ENCODE assay signal across 1 cellular context in the genomic region with DNA sequence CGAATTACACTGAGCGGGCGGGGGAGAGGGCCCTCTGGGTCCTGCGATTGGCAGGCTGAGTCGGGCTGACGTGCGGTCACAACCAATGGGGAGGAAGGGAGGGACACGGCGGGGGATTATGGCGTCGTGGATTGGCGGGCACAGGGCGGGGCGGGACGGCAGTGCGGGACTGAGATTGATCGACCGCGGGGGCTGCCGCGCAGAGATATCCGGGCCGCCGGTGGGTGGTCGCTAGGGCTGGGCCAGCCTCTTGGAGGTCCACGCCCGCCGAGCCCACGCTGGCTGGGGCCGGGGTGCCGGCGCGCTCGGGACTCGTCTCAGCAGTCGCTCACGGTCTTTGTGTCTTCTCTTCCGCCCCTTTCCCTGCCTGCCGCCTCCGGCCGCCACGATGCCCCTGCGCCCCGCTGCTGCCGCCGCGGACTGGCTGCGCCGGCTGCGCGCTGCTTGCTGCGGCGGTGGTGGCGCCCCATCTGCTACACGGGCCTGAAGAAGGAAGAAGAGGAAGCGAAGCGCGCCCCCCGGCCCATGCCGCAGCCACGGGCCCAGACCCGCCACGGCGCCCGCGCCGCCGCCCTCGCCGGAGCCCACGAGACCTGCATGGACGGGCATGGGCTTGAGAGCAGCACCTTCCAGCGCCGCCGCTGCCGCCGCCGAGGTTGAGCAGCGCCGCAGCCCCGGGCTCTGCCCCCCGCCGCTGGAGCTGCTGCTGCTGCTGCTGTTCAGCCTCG.
TF ChIP-seq lines count a peak whose summit lies in the region.

RGMB (plus strand) TSS at position 200 of the 728 bp plus-strand sequence; CDS start at position 608, 408 bp downstream.

TF ChIP-seq in HEK293, 187 proteins besides CTCF, POLR2A, EP300 and RAD21 (continued from another document and continues in another):
- peak; percentile 2; the same call in 1 of the 2 replicates for TF ChIP-seq ZFP69B (tag by site-specific recombination; IDR thresholded peaks at IDR 0.05)
- no peak; the same call in 1 of the 2 replicates for TF ChIP-seq ZBTB21 (tag by site-specific recombination; IDR thresholded peaks at IDR 0.05)
- no peak for TF ChIP-seq ZNF423 (tag by site-specific recombination; IDR thresholded peaks at IDR 0.05)
- no peak for TF ChIP-seq ZNF518A (tag by site-specific recombination; conservative IDR thresholded peaks at IDR 0.05; ENCODE audit: low read depth)
- 0 out of 2 replicates have a peak, but pooled peaks have one; percentile 8 for TF ChIP-seq ZBTB44 (tag by site-specific recombination; IDR thresholded peaks at IDR 0.05)
- TF ChIP-seq KLF10 (tag by site-specific recombination; IDR thresholded peaks at IDR 0.05): no peak
- no peak for TF ChIP-seq ZNF623 (tag by site-specific recombination; IDR thresholded peaks at IDR 0.05)
- TF ChIP-seq ZNF785 (tag by site-specific recombination; IDR thresholded peaks at IDR 0.05): no peak
- no peak for TF ChIP-seq ZNF449 (tag by site-specific recombination; IDR thresholded peaks at IDR 0.05)
- no peak for TF ChIP-seq ZNF747 (tag by site-specific recombination; IDR thresholded peaks at IDR 0.05)
- no peak for TF ChIP-seq ZNF16 (tag by site-specific recombination; IDR thresholded peaks at IDR 0.05; ENCODE audit: low read depth)
- TF ChIP-seq ZNF48 (tag by site-specific recombination; IDR thresholded peaks at IDR 0.05): no peak
- no peak for TF ChIP-seq ZNF37A (tag by site-specific recombination; IDR thresholded peaks at IDR 0.05)
- TF ChIP-seq ZIC2 (tag by site-specific recombination; IDR thresholded peaks at IDR 0.05): peak; percentile 74
- TF ChIP-seq ZNF169 (tag by site-specific recombination; IDR thresholded peaks at IDR 0.05): no peak
- TF ChIP-seq KLF16 (tag by site-specific recombination; IDR thresholded peaks at IDR 0.05): no peak
- TF ChIP-seq TRIM28 (IDR thresholded peaks at IDR 0.05; ENCODE audit: borderline replicate concordance, low read length): no peak
- no peak for TF ChIP-seq ZNF10 (tag by site-specific recombination; IDR thresholded peaks at IDR 0.05)
- TF ChIP-seq ZNF404 (tag by site-specific recombination; IDR thresholded peaks at IDR 0.05): no peak
- TF ChIP-seq, protein P1, sequence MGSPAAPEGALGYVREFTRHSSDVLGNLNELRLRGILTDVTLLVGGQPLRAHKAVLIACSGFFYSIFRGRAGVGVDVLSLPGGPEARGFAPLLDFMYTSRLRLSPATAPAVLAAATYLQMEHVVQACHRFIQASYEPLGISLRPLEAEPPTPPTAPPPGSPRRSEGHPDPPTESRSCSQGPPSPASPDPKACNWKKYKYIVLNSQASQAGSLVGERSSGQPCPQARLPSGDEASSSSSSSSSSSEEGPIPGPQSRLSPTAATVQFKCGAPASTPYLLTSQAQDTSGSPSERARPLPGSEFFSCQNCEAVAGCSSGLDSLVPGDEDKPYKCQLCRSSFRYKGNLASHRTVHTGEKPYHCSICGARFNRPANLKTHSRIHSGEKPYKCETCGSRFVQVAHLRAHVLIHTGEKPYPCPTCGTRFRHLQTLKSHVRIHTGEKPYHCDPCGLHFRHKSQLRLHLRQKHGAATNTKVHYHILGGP (tag by site-specific recombination; IDR thresholded peaks at IDR 0.05): no peak
- no peak for TF ChIP-seq ZSCAN18 (tag by site-specific recombination; IDR thresholded peaks at IDR 0.05)
- TF ChIP-seq ZSCAN30 (tag by site-specific recombination; IDR thresholded peaks at IDR 0.05): peak; percentile 36; the same call in 1 of the 2 replicates
- TF ChIP-seq ZNF214 (tag by site-specific recombination; IDR thresholded peaks at IDR 0.05; ENCODE audit: borderline replicate concordance): no peak
- peak; percentile 58; the same call in 1 of the 2 replicates for TF ChIP-seq KLF1 (tag by site-specific recombination; IDR thresholded peaks at IDR 0.05)
- no peak for TF ChIP-seq ZNF645 (tag by site-specific recombination; IDR thresholded peaks at IDR 0.05)
- no peak for TF ChIP-seq PRDM6 (tag by site-specific recombination; IDR thresholded peaks at IDR 0.05)
- TF ChIP-seq ZNF610 (tag by site-specific recombination; IDR thresholded peaks at IDR 0.05; ENCODE audit: borderline replicate concordance): no peak
- no peak for TF ChIP-seq OVOL3 (tag by site-specific recombination; IDR thresholded peaks at IDR 0.05)
- TF ChIP-seq, protein P2, sequence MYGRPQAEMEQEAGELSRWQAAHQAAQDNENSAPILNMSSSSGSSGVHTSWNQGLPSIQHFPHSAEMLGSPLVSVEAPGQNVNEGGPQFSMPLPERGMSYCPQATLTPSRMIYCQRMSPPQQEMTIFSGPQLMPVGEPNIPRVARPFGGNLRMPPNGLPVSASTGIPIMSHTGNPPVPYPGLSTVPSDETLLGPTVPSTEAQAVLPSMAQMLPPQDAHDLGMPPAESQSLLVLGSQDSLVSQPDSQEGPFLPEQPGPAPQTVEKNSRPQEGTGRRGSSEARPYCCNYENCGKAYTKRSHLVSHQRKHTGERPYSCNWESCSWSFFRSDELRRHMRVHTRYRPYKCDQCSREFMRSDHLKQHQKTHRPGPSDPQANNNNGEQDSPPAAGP (tag by site-specific recombination; IDR thresholded peaks at IDR 0.05): no peak; the same call in none of the 2 replicates
- no peak; the same call in 1 of the 2 replicates for TF ChIP-seq IKZF3 (tag by site-specific recombination; IDR thresholded peaks at IDR 0.05)
- TF ChIP-seq ZNF544 (tag by site-specific recombination; IDR thresholded peaks at IDR 0.05): no peak
- TF ChIP-seq ZNF560 (tag by site-specific recombination; IDR thresholded peaks at IDR 0.05; ENCODE audit: borderline replicate concordance): no peak
- TF ChIP-seq ZNF660 (tag by site-specific recombination; IDR thresholded peaks at IDR 0.05): peak; percentile 43; the same call in 1 of the 2 replicates
- TF ChIP-seq ZNF596 (tag by site-specific recombination; IDR thresholded peaks at IDR 0.05): peak; percentile 51; the same call in 1 of the 2 replicates
- 0 out of 2 replicates have a peak, but pooled peaks have one; percentile 12 for TF ChIP-seq ZNF391 (tag by site-specific recombination; IDR thresholded peaks at IDR 0.05; ENCODE audit: borderline replicate concordance, low read depth)
- no peak for TF ChIP-seq ZSCAN23 (tag by site-specific recombination; IDR thresholded peaks at IDR 0.05)
- TF ChIP-seq, protein P3, sequence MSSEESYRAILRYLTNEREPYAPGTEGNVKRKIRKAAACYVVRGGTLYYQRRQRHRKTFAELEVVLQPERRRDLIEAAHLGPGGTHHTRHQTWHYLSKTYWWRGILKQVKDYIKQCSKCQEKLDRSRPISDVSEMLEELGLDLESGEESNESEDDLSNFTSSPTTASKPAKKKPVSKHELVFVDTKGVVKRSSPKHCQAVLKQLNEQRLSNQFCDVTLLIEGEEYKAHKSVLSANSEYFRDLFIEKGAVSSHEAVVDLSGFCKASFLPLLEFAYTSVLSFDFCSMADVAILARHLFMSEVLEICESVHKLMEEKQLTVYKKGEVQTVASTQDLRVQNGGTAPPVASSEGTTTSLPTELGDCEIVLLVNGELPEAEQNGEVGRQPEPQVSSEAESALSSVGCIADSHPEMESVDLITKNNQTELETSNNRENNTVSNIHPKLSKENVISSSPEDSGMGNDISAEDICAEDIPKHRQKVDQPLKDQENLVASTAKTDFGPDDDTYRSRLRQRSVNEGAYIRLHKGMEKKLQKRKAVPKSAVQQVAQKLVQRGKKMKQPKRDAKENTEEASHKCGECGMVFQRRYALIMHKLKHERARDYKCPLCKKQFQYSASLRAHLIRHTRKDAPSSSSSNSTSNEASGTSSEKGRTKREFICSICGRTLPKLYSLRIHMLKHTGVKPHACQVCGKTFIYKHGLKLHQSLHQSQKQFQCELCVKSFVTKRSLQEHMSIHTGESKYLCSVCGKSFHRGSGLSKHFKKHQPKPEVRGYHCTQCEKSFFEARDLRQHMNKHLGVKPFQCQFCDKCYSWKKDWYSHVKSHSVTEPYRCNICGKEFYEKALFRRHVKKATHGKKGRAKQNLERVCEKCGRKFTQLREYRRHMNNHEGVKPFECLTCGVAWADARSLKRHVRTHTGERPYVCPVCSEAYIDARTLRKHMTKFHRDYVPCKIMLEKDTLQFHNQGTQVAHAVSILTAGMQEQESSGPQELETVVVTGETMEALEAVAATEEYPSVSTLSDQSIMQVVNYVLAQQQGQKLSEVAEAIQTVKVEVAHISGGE (tag by site-specific recombination; conservative IDR thresholded peaks at IDR 0.05; ENCODE audit: low read depth): no peak; the same call in 1 of the 2 replicates
- no peak for TF ChIP-seq ZNF202 (tag by site-specific recombination; IDR thresholded peaks at IDR 0.05; ENCODE audit: borderline replicate concordance)
- peak; percentile 72; the same call in 1 of the 2 replicates for TF ChIP-seq KLF8 (tag by site-specific recombination; IDR thresholded peaks at IDR 0.05)
